In genomic region chr10:114631090-114631677, GRCh38 we compare ENCODE assay signal across 8 cellular contexts. TPM values are rescaled to one million over a fixed set of nuclear protein-coding genes. Genes with fewer than 3 reads are reported as not detected.
DNase-seq lines count a peak whose midpoint lies in the region; ATAC-seq and TF ChIP-seq lines count a peak whose summit lies in the region.

No MANE protein-coding gene starts in this region.

- H3K36me3 Mint-ChIP-seq in CD14-positive monocyte (peaks cover 0 to 10% of the 10 kb centered on the region in 2 donors), IgD-negative memory B cell (no peaks in the 10 kb centered on the region), nephron progenitor cell (ENCODE audit: low read depth) (no peaks in the 10 kb centered on the region)

- peak overlapping the region; percentile 94 for H3K9ac ChIP-seq in endocrine pancreas (ENCODE audit: control insufficient read depth, insufficient read depth, low read length)

- TF ChIP-seq CTCF in CD14-positive monocyte (IDR thresholded peaks at IDR 0.05) = no peak
- no peak for TF ChIP-seq CTCF in nephron progenitor cell (IDR thresholded peaks at IDR 0.05)

- H3K27me3 ChIP-seq in endocrine pancreas (ENCODE audit: control insufficient read depth, insufficient read depth, low read length) = no peaks in the 10 kb centered on the region

- peaks cover 17% of the 10 kb centered on the region for H3K4me1 ChIP-seq in endocrine pancreas (ENCODE audit: control insufficient read depth, insufficient read depth, low read length)

- H3K9me3 Mint-ChIP-seq in CD14-positive monocyte = peaks cover 0 to 6% (median 3%) of the 10 kb centered on the region in 7 donors
- peaks cover 0 to 1% (median 0%) of the 10 kb centered on the region in 3 donors for H3K9me3 Mint-ChIP-seq in IgD-negative memory B cell
- H3K9me3 Mint-ChIP-seq in nephron progenitor cell = no peaks in the 10 kb centered on the region

- intact Hi-C loops in CD14-positive monocyte (cut with micrococcal nuclease) (no loop called here), posterior vena cava (cut with DNase I) (loop anchor here in 1 of 2 donors (10.0 kb wide), 1 partner anchor 54 kb away; no protein-coding TSS in a partner anchor)

- peak overlapping the region; percentile 95 for H3K4me3 ChIP-seq in endocrine pancreas (ENCODE audit: control insufficient read depth, insufficient read depth, low read length)

- DNase-seq in CD14-positive monocyte (ENCODE audit: low spot score) (no peak), nephron progenitor cell (no peak), pons (ENCODE audit: low spot score) (no peak), posterior vena cava (ENCODE audit: low spot score) (no peak), HCEC 1CT (no peak)

- H3K4me3 Mint-ChIP-seq in CD14-positive monocyte (peak overlapping the region; percentile 72 to 82), IgD-negative memory B cell (peak overlapping the region; percentile 82 to 92 (median 88)), nephron progenitor cell (peak overlapping the region; percentile 86)

- ATAC-seq in GM19324 (IDR thresholded peaks at IDR 0.05; ENCODE audit: low FRiP score, unreplicated experiment) = no peak

- H3K27ac Mint-ChIP-seq in CD14-positive monocyte (no peak overlapping the region), IgD-negative memory B cell (no peak overlapping the region), nephron progenitor cell (no peak overlapping the region)

- H3K9me3 ChIP-seq in endocrine pancreas (ENCODE audit: control insufficient read depth, low read length) = no peaks in the 10 kb centered on the region

- H3K27me3 Mint-ChIP-seq in CD14-positive monocyte (ENCODE audit: low read depth in 3 of 3) (peaks cover 39 to 46% (median 39%) of the 10 kb centered on the region in 3 donors), IgD-negative memory B cell (peaks cover 36% of the 10 kb centered on the region), nephron progenitor cell (ENCODE audit: low read depth, poor library complexity) (peaks cover 59% of the 10 kb centered on the region)

- H3K36me3 ChIP-seq in endocrine pancreas (ENCODE audit: control insufficient read depth, insufficient read depth, low read length) = no peaks in the 10 kb centered on the region

- H3K4me1 Mint-ChIP-seq in CD14-positive monocyte = peaks cover 19% of the 10 kb centered on the region
- H3K4me1 Mint-ChIP-seq in IgD-negative memory B cell = peaks cover 12 to 21% (median 20%) of the 10 kb centered on the region in 3 donors
- peaks cover 32% of the 10 kb centered on the region for H3K4me1 Mint-ChIP-seq in nephron progenitor cell

RNA-seq across cellular contexts. Expression of gene ABLIM1, which starts 26.9 kb away (rescaled TPM):
- polyA plus RNA-seq in CD14-positive monocyte (under 1 TPM; 0.33 to 0.91 TPM), IgD-negative memory B cell (115 TPM)
- 100 to 1,000 TPM in 1 of 2 donors, 10 to 100 TPM in 1; 79.4 to 123 TPM for total RNA-seq in posterior vena cava

Comparison
In these comparisons a context has a peak if more than half of its experiments do, and no peak if none do; other contexts are left out.
1. RNA of gene ABLIM1, which starts 26.9 kb away (polyA plus RNA-seq): 115 TPM in IgD-negative memory B cell (single experiment); 0.33 to 0.91 TPM in CD14-positive monocyte; every median in the first group is over 10 times any median in the second.
2. Peak in every context shown above with its lines, with median percentiles within 50 percentile points of each other: H3K4me3 Mint-ChIP-seq.